Comparison of ENCODE assay signal across 19 cellular contexts in genomic region chr10:112887968-112888367, GRCh38.
A peak's percentile ranks its signal among the peaks of the same experiment; 100 is the strongest.
DNase-seq lines count a peak whose midpoint lies in the region; ATAC-seq and TF ChIP-seq lines count a peak whose summit lies in the region.
"Had no signal": no experiment of that assay in that cellular context is flagged by ENCODE, and none has a peak within 500 bp of the region (broad histone marks: within the 10 kb centered on the region; RNA-seq: fewer than 3 reads in every experiment).

No MANE protein-coding gene starts in this region.

- H3K4me1 Mint-ChIP-seq in GM23338, result peaks cover 39% of the 10 kb centered on the region
- no peaks in the 10 kb centered on the region for H3K4me1 Mint-ChIP-seq in activated T-cell treated with anti-CD3 and anti-CD28 coated beads, Interleukin-2, amount 50 U/mL, for 72 hours (ENCODE audit: low read depth)
- H3K4me1 Mint-ChIP-seq: B cell had no signal

- H3K4me3 ChIP-seq in GM23338, result 0 out of 2 replicates have a peak overlapping the region, but pooled peaks have one; percentile 33
- H3K4me3 ChIP-seq: BLaER1 treated with 17β-estradiol and CSF1 and Interleukin-3, amounts not matched to agents 10 nM and 100 nM; GM12878 had no signal

- H3K27me3 ChIP-seq in GM23338 (ENCODE audit: insufficient read depth), result peaks cover 10% of the 10 kb centered on the region
- H3K27me3 ChIP-seq: BLaER1 treated with 17β-estradiol and CSF1 and Interleukin-3, amounts not matched to agents 10 nM and 100 nM had no signal

- H4K20me1 ChIP-seq in GM23338 (replicated peaks; ENCODE audit: insufficient read depth), result no peaks in the 10 kb centered on the region
- H4K20me1 ChIP-seq: BLaER1 treated with 17β-estradiol and CSF1 and Interleukin-3, amounts not matched to agents 10 nM and 100 nM had no signal

- H3K9me3 Mint-ChIP-seq in GM23338, result peaks cover 6% of the 10 kb centered on the region; the same call in 1 of the 3 replicates
- H3K9me3 Mint-ChIP-seq in activated T-cell treated with anti-CD3 and anti-CD28 coated beads, Interleukin-2, amount 50 U/mL, for 72 hours, result peaks cover 1 to 3% of the 10 kb centered on the region in 2 donors

- H3K36me3 Mint-ChIP-seq in GM23338 (ENCODE audit: low read depth), result peaks cover 2% of the 10 kb centered on the region; the same call in 1 of the 3 replicates
- H3K36me3 Mint-ChIP-seq in activated T-cell treated with anti-CD3 and anti-CD28 coated beads, Interleukin-2, amount 50 U/mL, for 72 hours (ENCODE audit: insufficient read depth in 2 of 2), result peaks cover under 1 to 1% of the 10 kb centered on the region in 2 donors
- H3K36me3 Mint-ChIP-seq: CD8-positive, alpha-beta T cell had no signal

- no peak overlapping the region for H3K27ac Mint-ChIP-seq in GM23338
- no peak overlapping the region for H3K27ac Mint-ChIP-seq in activated T-cell treated with anti-CD3 and anti-CD28 coated beads, Interleukin-2, amount 50 U/mL, for 72 hours
- H3K27ac Mint-ChIP-seq: B cell; CD4-positive, alpha-beta T cell; CD8-positive, alpha-beta T cell had no signal

- ATAC-seq in GM23338, result no peak
- ATAC-seq in activated T-cell treated with anti-CD3 and anti-CD28 coated beads, Interleukin-2, amount 50 U/mL, for 72 hours (replicated peaks in 1 of 2), result no peak
- ATAC-seq: CD8-positive, alpha-beta T cell; GM12878 had no signal

- TF ChIP-seq CTCF in GM23338 (conservative IDR thresholded peaks at IDR 0.05; ENCODE audit: low read depth in 2 of 2), result no peak

- H3K79me2 ChIP-seq in GM23338 (replicated peaks; ENCODE audit: insufficient read depth), result no peaks in the 10 kb centered on the region

- H3K27ac ChIP-seq in GM23338 (ENCODE audit: low read depth), result no peak overlapping the region
- H3K27ac ChIP-seq: BLaER1 treated with 17β-estradiol and CSF1 and Interleukin-3, amounts not matched to agents 10 nM and 100 nM; C4-2B had no signal

- H3K4me2 ChIP-seq in GM23338, result peak overlapping the region; percentile 66
- H3K4me2 ChIP-seq: BLaER1 treated with 17β-estradiol and CSF1 and Interleukin-3, amounts not matched to agents 10 nM and 100 nM had no signal

- H3K4me1 ChIP-seq in GM23338 (ENCODE audit: insufficient read depth), result peaks cover 32% of the 10 kb centered on the region
- H3K4me1 ChIP-seq: Caco-2 had no signal

- H3K9me2 ChIP-seq in GM23338 (ENCODE audit: insufficient read depth), result peaks cover 9% of the 10 kb centered on the region; the same call in 1 of the 2 replicates

- no peak overlapping the region for H3K4me3 Mint-ChIP-seq in GM23338
- H3K4me3 Mint-ChIP-seq in activated T-cell treated with anti-CD3 and anti-CD28 coated beads, Interleukin-2, amount 50 U/mL, for 72 hours, result no peak overlapping the region
- H3K4me3 Mint-ChIP-seq: B cell; CD4-positive, alpha-beta T cell; CD8-positive, alpha-beta T cell had no signal

- H3F3A ChIP-seq in GM23338 (replicated peaks; ENCODE audit: low read depth), result no peaks in the 10 kb centered on the region

- intact Hi-C loops in cardiac septum (cut with DNase I), result no loop called here

- DNase-seq in ELR (ENCODE audit: low read depth) (peak; percentile 30), GM23338 (ENCODE audit: low spot score) (no peak), RPMI7951 (ENCODE audit: low read depth) (peak; percentile 16), cardiac septum (ENCODE audit: low spot score) (no peak), MV-4-11 (lab: John Stamatoyannopoulos, UW) (no peak)
- no peak for DNase-seq in activated T-cell treated with anti-CD3 and anti-CD28 coated beads, Interleukin-2, amount 50 U/mL, for 72 hours
- DNase-seq: 8988T; ACHN; AML-193; Caco-2; Calu3; CD4-positive, alpha-beta T cell; CD8-positive, alpha-beta T cell; DMS79 treated with DMSO at 0.1 percent for 48 hours; GDM1 had no signal

- peaks cover 8% of the 10 kb centered on the region for H3K27me3 Mint-ChIP-seq in GM23338 (ENCODE audit: insufficient read depth, low read depth, poor library complexity)
- peaks cover 7% of the 10 kb centered on the region for H3K27me3 Mint-ChIP-seq in activated T-cell treated with anti-CD3 and anti-CD28 coated beads, Interleukin-2, amount 50 U/mL, for 72 hours (ENCODE audit: low read depth)

- no peak overlapping the region for H2AFZ ChIP-seq in GM23338

- no peaks in the 10 kb centered on the region for H3K36me3 ChIP-seq in GM23338 (ENCODE audit: insufficient read depth)
- H3K36me3 ChIP-seq: BLaER1 treated with 17β-estradiol and CSF1 and Interleukin-3, amounts not matched to agents 10 nM and 100 nM had no signal

TF ChIP-seq in GM23338, 12 proteins besides CTCF, POLR2A, EP300 and RAD21:
- TF ChIP-seq ZNF331 (CRISPR knock-in tag; IDR thresholded peaks at IDR 0.05; ENCODE audit: low read depth) (no peak), NANOG (IDR thresholded peaks at IDR 0.05; ENCODE audit: borderline replicate concordance) (no peak), ZNF114 (CRISPR knock-in tag; IDR thresholded peaks at IDR 0.05) (no peak), POLR2AphosphoS5 (IDR thresholded peaks at IDR 0.05; ENCODE audit: low read depth) (no peak), ZNF462 (CRISPR knock-in tag; IDR thresholded peaks at IDR 0.05) (no peak), CREB1 (CRISPR knock-in tag; IDR thresholded peaks at IDR 0.05; ENCODE audit: low read depth) (no peak)
TF ChIP-seq in GM23338: peak in this region for 0.

Comparison
In these comparisons a context has a peak if more than half of its experiments do, and no peak if none do; other contexts are left out.
1. DNase-seq: peak in ELR (single experiment) and RPMI7951 (single experiment); none in GM23338 (single experiment), cardiac septum (single experiment), activated T-cell treated with anti-CD3 and anti-CD28 coated beads, Interleukin-2, amount 50 U/mL, for 72 hours (0 of 2) and MV-4-11 (single experiment).